Comparison of ENCODE assay signal across 1 cellular context in genomic region chr15:90933310-90933709, GRCh38.
TF ChIP-seq lines count a peak whose summit lies in the region.

No MANE protein-coding gene starts in this region.

TF ChIP-seq in K562, 482 proteins besides CTCF, POLR2A, EP300 and RAD21 (continued from another document):
- peak; percentile 48; the same call in 1 of the 2 replicates for TF ChIP-seq HMBOX1 (IDR thresholded peaks at IDR 0.05)
- no peak for TF ChIP-seq NCOA6 (IDR thresholded peaks at IDR 0.05)
- no peak for TF ChIP-seq PCBP2 (IDR thresholded peaks at IDR 0.05; ENCODE audit: low read depth, low read length, poor library complexity, severe bottlenecking)
- no peak for TF ChIP-seq TOE1 (IDR thresholded peaks at IDR 0.05; ENCODE audit: borderline replicate concordance)
- TF ChIP-seq TOE1 (CRISPR knock-in tag; IDR thresholded peaks at IDR 0.05; ENCODE audit: borderline replicate concordance, low read depth) = no peak
- TF ChIP-seq ELF4 (CRISPR knock-in tag; IDR thresholded peaks at IDR 0.05) = no peak
- TF ChIP-seq MYBL2 (IDR thresholded peaks at IDR 0.05; ENCODE audit: low read depth) = no peak
- TF ChIP-seq MYBL2 (CRISPR knock-in tag; IDR thresholded peaks at IDR 0.05; ENCODE audit: borderline replicate concordance) = no peak
- TF ChIP-seq THRA (IDR thresholded peaks at IDR 0.05) = no peak
- TF ChIP-seq SMARCB1 (IDR thresholded peaks at IDR 0.05; ENCODE audit: insufficient read length, low read depth) = no peak
- no peak for TF ChIP-seq RBM14 (IDR thresholded peaks at IDR 0.05; ENCODE audit: borderline replicate concordance, insufficient read depth, low read depth, low read length)
- TF ChIP-seq TAF9B (IDR thresholded peaks at IDR 0.05; ENCODE audit: partially characterized antibody) = no peak
- no peak for TF ChIP-seq BHLHE40 (IDR thresholded peaks at IDR 0.05; ENCODE audit: low read length)
- TF ChIP-seq USF1 (CRISPR knock-in tag; IDR thresholded peaks at IDR 0.05) = no peak
- TF ChIP-seq E4F1 (CRISPR knock-in tag; IDR thresholded peaks at IDR 0.05; ENCODE audit: borderline replicate concordance) = no peak
- no peak for TF ChIP-seq SAP30 (IDR thresholded peaks at IDR 0.05; ENCODE audit: borderline replicate concordance, insufficient read depth, low read depth, low read length, poor library complexity, severe bottlenecking)
- peak; percentile 44; the same call in 1 of the 2 replicates for TF ChIP-seq CREB3L1 (IDR thresholded peaks at IDR 0.05; ENCODE audit: borderline replicate concordance, low read depth)
- TF ChIP-seq ZNF668 (CRISPR knock-in tag; IDR thresholded peaks at IDR 0.05) = no peak
- no peak for TF ChIP-seq IFI16 (CRISPR knock-in tag; IDR thresholded peaks at IDR 0.05)
- no peak for TF ChIP-seq SFPQ (IDR thresholded peaks at IDR 0.05; ENCODE audit: low read depth, low read length)
- TF ChIP-seq NR4A1 (CRISPR knock-in tag; IDR thresholded peaks at IDR 0.05) = no peak
- no peak for TF ChIP-seq NR4A1 (tag; IDR thresholded peaks at IDR 0.05)
- TF ChIP-seq ZNF121 (CRISPR knock-in tag; conservative IDR thresholded peaks at IDR 0.05) = no peak
- no peak for TF ChIP-seq NFYB (IDR thresholded peaks at IDR 0.05; ENCODE audit: extremely low read depth, insufficient read length)
- 0 out of 2 replicates have a peak, but pooled peaks have one; percentile 7 for TF ChIP-seq CBFA2T2 (conservative IDR thresholded peaks at IDR 0.05)
- TF ChIP-seq PREB (CRISPR knock-in tag; IDR thresholded peaks at IDR 0.05) = no peak
- TF ChIP-seq ZNF766 (CRISPR knock-in tag; conservative IDR thresholded peaks at IDR 0.05) = no peak
- TF ChIP-seq OTX1 (CRISPR knock-in tag; IDR thresholded peaks at IDR 0.05) = no peak
- TF ChIP-seq ZNF584 (CRISPR knock-in tag; IDR thresholded peaks at IDR 0.05; ENCODE audit: low read depth) = no peak
